9 cellular contexts compared by ENCODE assay signal in the genomic region with DNA sequence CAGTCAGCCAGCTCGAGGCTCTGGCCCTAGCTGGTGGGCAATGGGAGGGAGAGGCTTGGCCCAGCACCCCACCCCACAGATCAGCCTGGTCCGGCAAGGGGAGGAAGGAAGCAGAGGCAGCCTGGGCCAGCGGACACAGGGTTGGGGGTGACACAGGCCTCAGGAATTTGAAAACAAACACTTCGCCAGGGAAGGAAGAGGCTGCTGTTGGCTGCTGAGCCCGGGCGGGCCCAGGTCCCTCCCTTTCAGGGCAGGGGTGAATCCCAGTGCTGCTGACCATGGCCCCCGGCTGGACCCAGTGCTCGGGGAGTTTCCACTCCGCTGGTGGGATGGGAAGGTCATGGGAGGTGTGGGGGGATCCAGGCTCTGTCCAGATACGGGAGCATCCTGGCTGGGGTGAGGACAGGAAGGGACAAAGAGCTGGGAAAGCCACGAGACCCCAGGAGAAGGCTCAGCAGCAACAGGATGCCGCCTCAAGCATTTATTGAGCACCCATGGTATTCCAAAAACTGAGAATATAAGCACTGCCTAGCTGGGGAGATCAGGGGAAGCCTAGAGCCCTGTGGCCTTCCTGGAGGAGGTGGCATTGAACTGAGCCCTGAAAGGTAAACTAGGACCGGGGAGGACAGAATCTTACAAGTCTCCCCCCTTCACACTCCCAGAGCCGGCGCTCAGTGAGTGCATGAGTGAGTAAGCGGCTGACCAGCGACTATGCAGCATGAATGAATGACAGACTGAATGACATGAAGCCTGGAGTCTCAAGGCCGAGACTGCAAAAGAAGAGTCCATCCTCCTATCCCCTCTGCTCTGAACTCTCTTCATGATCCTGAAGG. TPM values are rescaled to one million over a fixed set of nuclear protein-coding genes. Genes with fewer than 3 reads are reported as not detected.
DNase-seq lines count a peak whose midpoint lies in the region; ATAC-seq and TF ChIP-seq lines count a peak whose summit lies in the region.
"Had no signal": no experiment of that assay in that cellular context is flagged by ENCODE, and none has a peak within 500 bp of the region (broad histone marks: within the 10 kb centered on the region; RNA-seq: fewer than 3 reads in every experiment).

No MANE protein-coding gene starts in this region.

- H3K9me3 Mint-ChIP-seq in activated naive CD8-positive, alpha-beta T cell treated with anti-CD3 and anti-CD28 coated beads for 36 hours, result no peaks in the 10 kb centered on the region
- H3K9me3 Mint-ChIP-seq: T-helper 1 cell treated with Interleukin-12 subunit alpha and Interleukin-12 subunit beta and Interleukin-4 antibody, amounts not matched to agents 30 μg/mL and 1 μg/mL, for 36 hours had no signal

- H3K27me3 Mint-ChIP-seq in activated naive CD8-positive, alpha-beta T cell treated with anti-CD3 and anti-CD28 coated beads for 36 hours, result no peaks in the 10 kb centered on the region

- peak overlapping the region; percentile 81 for H2AFZ ChIP-seq in GM23248

- no peaks in the 10 kb centered on the region for H3K36me3 Mint-ChIP-seq in activated naive CD8-positive, alpha-beta T cell treated with anti-CD3 and anti-CD28 coated beads for 36 hours

- no peaks in the 10 kb centered on the region for H4K20me1 ChIP-seq in GM23248 (ENCODE audit: insufficient read depth)

- peak overlapping the region; percentile 87 for H3K27ac ChIP-seq in GM23248
- H3K27ac ChIP-seq in angular gyrus (ENCODE audit: low read depth, low read length), result peak overlapping the region; percentile 45
- H3K27ac ChIP-seq in right cardiac atrium (ENCODE audit: low read length), result peak overlapping the region; percentile 96

- peak overlapping the region; percentile 74 for H3K4me2 ChIP-seq in GM23248 (ENCODE audit: unreplicated experiment)

- no peaks in the 10 kb centered on the region for H3K9me2 ChIP-seq in GM23248 (ENCODE audit: insufficient read depth)

- peaks cover 34% of the 10 kb centered on the region for H3K4me1 ChIP-seq in GM23248 (ENCODE audit: insufficient read depth)
- H3K4me1 ChIP-seq in right cardiac atrium (ENCODE audit: control insufficient read depth, insufficient read depth, low read length), result peaks cover 5% of the 10 kb centered on the region

- no peaks in the 10 kb centered on the region for H3K4me1 Mint-ChIP-seq in activated naive CD8-positive, alpha-beta T cell treated with anti-CD3 and anti-CD28 coated beads for 36 hours

- H3K9me3 ChIP-seq in GM23248 (ENCODE audit: low read depth), result no peaks in the 10 kb centered on the region
- no peaks in the 10 kb centered on the region for H3K9me3 ChIP-seq in right cardiac atrium (ENCODE audit: control insufficient read depth, low read length)

- DNase-seq in GM23248 (peak; percentile 96), right cardiac atrium (peak; percentile 89 to 95 (median 94)), sciatic nerve (ENCODE audit: low spot score) (peak; percentile 90), KBM-7 (no peak), midbrain (lab: John Stamatoyannopoulos, UW) (no peak), GM20000 (ENCODE audit: low spot score) (no peak)
- no peak for DNase-seq in activated naive CD8-positive, alpha-beta T cell treated with anti-CD3 and anti-CD28 coated beads for 36 hours

- no peak overlapping the region for H3K27ac Mint-ChIP-seq in activated naive CD8-positive, alpha-beta T cell treated with anti-CD3 and anti-CD28 coated beads for 36 hours
- H3K27ac Mint-ChIP-seq: T-helper 1 cell treated with Interleukin-12 subunit alpha and Interleukin-12 subunit beta and Interleukin-4 antibody, amounts not matched to agents 30 μg/mL and 1 μg/mL, for 36 hours had no signal

- peak overlapping the region; percentile 81 for H3K9ac ChIP-seq in GM23248

- intact Hi-C loops in right cardiac atrium (cut with DNase I) (no loop called here), sciatic nerve (cut with DNase I) (no loop called here)

- ATAC-seq in right cardiac atrium, result peak; percentile 95 to 96
- peak; percentile 94 for ATAC-seq in sciatic nerve

- 20 to 23% methylated on average over 18 of the region's 18 CpGs for WGBS in GM23248 (ENCODE audit: low coverage in 1 of 2, low lambda C conversion rate in 2 of 2, missing lambda C conversion rate in 2 of 2), 2 experiments
- WGBS in right cardiac atrium, result 41% methylated on average over 18 of the region's 18 CpGs

- H3K27me3 ChIP-seq in GM23248 (replicated peaks; ENCODE audit: insufficient read depth), result no peaks in the 10 kb centered on the region
- no peaks in the 10 kb centered on the region for H3K27me3 ChIP-seq in right cardiac atrium (ENCODE audit: control insufficient read depth, insufficient read depth)

- no peak overlapping the region for H3K4me3 Mint-ChIP-seq in activated naive CD8-positive, alpha-beta T cell treated with anti-CD3 and anti-CD28 coated beads for 36 hours
- H3K4me3 Mint-ChIP-seq: T-helper 1 cell treated with Interleukin-12 subunit alpha and Interleukin-12 subunit beta and Interleukin-4 antibody, amounts not matched to agents 30 μg/mL and 1 μg/mL, for 36 hours had no signal

- H3K4me3 ChIP-seq in GM23248, result peak overlapping the region; percentile 21; the same call in 1 of the 2 replicates
- H3K4me3 ChIP-seq in right cardiac atrium (ENCODE audit: low read length), result no peak overlapping the region

- H3K36me3 ChIP-seq in GM23248 (ENCODE audit: low read depth), result no peaks in the 10 kb centered on the region

- no peaks in the 10 kb centered on the region for H3K79me2 ChIP-seq in GM23248 (ENCODE audit: insufficient read depth)

- in situ Hi-C loops in GM23248 (cut with MboI), result no loop called here
- in situ Hi-C loops in KBM-7 (cut with MboI; ENCODE audit: low pct_unique_long_range_greater_than_20kb, low sequenced_read_pairs), result no loop called here

- no peak for TF ChIP-seq CTCF in GM20000 (IDR thresholded peaks at IDR 0.05; ENCODE audit: extremely low read depth, missing control alignments)

- peaks cover 15% of the 10 kb centered on the region for H3F3A ChIP-seq in GM23248 (ENCODE audit: insufficient read depth)

RNA-seq across cellular contexts. Expression of a gene that starts 26.2 kb away (rescaled TPM):
- 20.4 and 21.7 TPM in 2 replicates for total RNA-seq in GM23248 (2014; rRNA removed; shearing (Covaris generic))
- polyA plus RNA-seq in GM23248 (2016; fragmentation: Nextera tagmentation; extraction: Ambion mirVana), result 8.0 and 8.8 TPM in 2 replicates
- total RNA-seq in right cardiac atrium, result 10 to 100 TPM in 2 of 4 donors, 1 to 10 TPM in 2; 6.4 to 15.7 (median 9.8) TPM
- polyA plus RNA-seq in right cardiac atrium, result 8.6 TPM
- total RNA-seq in sciatic nerve, result 31.3 TPM
- total RNA-seq in activated naive CD8-positive, alpha-beta T cell treated with anti-CD3 and anti-CD28 coated beads for 36 hours, result under 1 TPM in 1 of 2 experiments, not detected in 1; 0.08 TPM

RNA-seq across cellular contexts. Expression of a gene that starts 30.3 kb away (rescaled TPM):
- 8.6 and 12.1 TPM in 2 replicates for total RNA-seq in GM23248 (2014; rRNA removed; shearing (Covaris generic))
- polyA plus RNA-seq in GM23248 (2016; fragmentation: Nextera tagmentation; extraction: Ambion mirVana), result 13.3 and 14.2 TPM in 2 replicates
- total RNA-seq in right cardiac atrium, result 1 to 10 TPM; 2.2 to 4.3 (median 3.2) TPM
- polyA plus RNA-seq in right cardiac atrium, result 2.7 TPM
- total RNA-seq in sciatic nerve, result 4.6 TPM
- 1 to 10 TPM; 4.4 to 4.5 TPM for total RNA-seq in activated naive CD8-positive, alpha-beta T cell treated with anti-CD3 and anti-CD28 coated beads for 36 hours

RNA-seq across cellular contexts. Expression of a gene that starts 54.9 kb away (rescaled TPM):
- total RNA-seq in GM23248 (2014; rRNA removed; shearing (Covaris generic)), result 9.7 and 16.5 TPM in 2 replicates
- polyA plus RNA-seq in GM23248 (2016; fragmentation: Nextera tagmentation; extraction: Ambion mirVana) (2.6 and 3.5 TPM in 2 replicates), right cardiac atrium (9.3 TPM)
- total RNA-seq in right cardiac atrium (10 to 100 TPM in 1 of 4 donors, 1 to 10 TPM in 3; 4.0 to 11.9 (median 5.0) TPM), sciatic nerve (9.8 TPM)
- 1 to 10 TPM; 2.2 to 2.5 TPM for total RNA-seq in activated naive CD8-positive, alpha-beta T cell treated with anti-CD3 and anti-CD28 coated beads for 36 hours

Comparison
In these comparisons a context has a peak if more than half of its experiments do, and no peak if none do; other contexts are left out.
1. DNase-seq: peak in GM23248 (single experiment), right cardiac atrium (3 of 3) and sciatic nerve (single experiment); none in KBM-7 (single experiment), midbrain (single experiment), activated naive CD8-positive, alpha-beta T cell treated with anti-CD3 and anti-CD28 coated beads for 36 hours (single experiment) and GM20000 (single experiment).
2. H3K27ac ChIP-seq: peak in every context shown above with its lines; median percentile 96 in right cardiac atrium; 87 in GM23248; 45 in angular gyrus.
3. RNA of a gene that starts 26.2 kb away (total RNA-seq): 31.3 TPM in sciatic nerve (single experiment), 20.4 to 21.7 TPM in GM23248 and 6.4 to 15.7 TPM in right cardiac atrium; 0.08 TPM in activated naive CD8-positive, alpha-beta T cell treated with anti-CD3 and anti-CD28 coated beads for 36 hours; every median in the first group is over 4 times any median in the second.